In the genomic region with DNA sequence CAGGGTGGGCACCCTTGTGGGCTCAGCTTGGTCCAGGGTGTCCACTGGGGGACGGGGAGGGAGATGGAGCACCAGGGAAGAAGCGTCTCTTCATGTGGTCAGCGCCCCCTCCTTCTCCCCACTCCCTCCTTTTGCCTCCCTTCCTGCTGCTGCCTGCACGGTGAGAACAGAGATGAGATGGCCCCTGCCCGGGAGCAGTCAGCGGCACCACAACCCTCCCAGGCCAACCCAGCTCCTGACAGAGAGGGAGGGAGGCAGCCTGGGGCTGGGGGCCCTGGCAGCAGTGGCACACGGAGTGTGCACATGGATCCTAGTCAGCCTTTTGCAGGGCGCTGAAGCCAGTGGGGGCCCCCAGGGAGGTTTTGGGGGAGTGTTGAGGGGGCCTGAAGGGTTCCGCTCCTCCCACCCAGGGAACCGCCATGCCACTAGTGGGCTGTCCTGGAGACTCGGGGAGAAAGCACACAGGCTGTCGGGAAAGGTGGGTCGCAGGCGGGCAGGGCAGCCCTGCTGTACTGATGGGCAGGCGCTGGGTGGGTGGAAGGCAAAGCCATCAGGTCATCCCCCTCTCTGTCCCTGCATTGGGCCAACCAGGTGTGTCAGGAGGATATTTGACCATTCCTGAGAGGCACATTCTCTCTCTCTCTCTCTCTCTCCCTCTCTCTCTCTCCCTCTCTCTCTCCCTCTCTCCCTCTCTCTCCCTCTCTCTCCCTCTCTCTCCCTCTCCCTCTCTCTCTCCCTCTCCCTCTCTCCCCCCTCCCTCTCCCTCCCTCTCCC, we compare ENCODE assay signal across 9 cellular contexts.
DNase-seq lines count a peak whose midpoint lies in the region; ATAC-seq and TF ChIP-seq lines count a peak whose summit lies in the region.
"Had no signal": no experiment of that assay in that cellular context is flagged by ENCODE, and none has a peak within 500 bp of the region (broad histone marks: within the 10 kb centered on the region; RNA-seq: fewer than 3 reads in every experiment).

No MANE protein-coding gene starts in this region.

- H3K4me1 Mint-ChIP-seq in GM23338, result peaks cover 4% of the 10 kb centered on the region; the same call in 2 of the 3 replicates
- peaks cover 12% of the 10 kb centered on the region for H3K4me1 Mint-ChIP-seq in chondrocyte (ENCODE audit: low read depth)
- H3K4me1 Mint-ChIP-seq in natural killer cell treated with Interleukin-12 subunit alpha and Interleukin-12 subunit beta and Interleukin-15 and Interleukin-18, amount 100 ng/mL, for 72 hours (ENCODE audit: low read depth in 2 of 2), result peaks cover 2 to 4% of the 10 kb centered on the region in 2 donors

- H3K9me2 ChIP-seq in GM23338 (ENCODE audit: insufficient read depth), result no peaks in the 10 kb centered on the region

- H3K9me3 Mint-ChIP-seq in GM23338 (peaks cover 8% of the 10 kb centered on the region; the same call in 2 of the 3 replicates), chondrocyte (ENCODE audit: low read depth) (no peaks in the 10 kb centered on the region)
- no peaks in the 10 kb centered on the region for H3K9me3 Mint-ChIP-seq in natural killer cell treated with Interleukin-12 subunit alpha and Interleukin-12 subunit beta and Interleukin-15 and Interleukin-18, amount 100 ng/mL, for 72 hours

- H3K79me2 ChIP-seq in GM23338 (replicated peaks; ENCODE audit: insufficient read depth), result no peaks in the 10 kb centered on the region

- TF ChIP-seq CTCF in BE2C (IDR thresholded peaks at IDR 0.05; ENCODE audit: low read depth, low read length), result no peak
- no peak for TF ChIP-seq CTCF in GM23338 (conservative IDR thresholded peaks at IDR 0.05; ENCODE audit: low read depth in 2 of 2)
- TF ChIP-seq CTCF in chondrocyte (IDR thresholded peaks at IDR 0.05), result no peak

- H2AFZ ChIP-seq in GM23338, result no peak overlapping the region

- H3F3A ChIP-seq in GM23338 (replicated peaks; ENCODE audit: low read depth), result 0 out of 2 replicates have a peak, but pooled peaks cover 2% of the 10 kb centered on the region

- no peaks in the 10 kb centered on the region for H3K4me1 ChIP-seq in BE2C
- peaks cover 17% of the 10 kb centered on the region for H3K4me1 ChIP-seq in GM23338 (ENCODE audit: insufficient read depth)

- H3K4me3 ChIP-seq in BE2C (ENCODE audit: low read depth, low read length) (no peak overlapping the region), GM23338 (peak overlapping the region; percentile 23; the same call in 1 of the 2 replicates)

- no peak; the same call in 2 of the 3 replicates for ATAC-seq in GM23338
- no peak for ATAC-seq in natural killer cell treated with Interleukin-12 subunit alpha and Interleukin-12 subunit beta and Interleukin-15 and Interleukin-18, amount 100 ng/mL, for 72 hours
- no peak for ATAC-seq in GM21619 (IDR thresholded peaks at IDR 0.05; ENCODE audit: unreplicated experiment)

- peak overlapping the region; percentile 71 for H3K4me2 ChIP-seq in GM23338

- DNase-seq in BE2C (peak; percentile 8), GM23338 (ENCODE audit: low spot score) (no peak), chondrocyte (ENCODE audit: low spot score) (peak; percentile 78), NCI-H1694 (lab: John Stamatoyannopoulos, UW) (no peak), activated gamma-delta T cell (lab: John Stamatoyannopoulos, UW) (no peak), NK-92 (lab: John Stamatoyannopoulos, UW; ENCODE audit: unreplicated experiment) (no peak)
- DNase-seq in natural killer cell treated with Interleukin-12 subunit alpha and Interleukin-12 subunit beta and Interleukin-15 and Interleukin-18, amount 100 ng/mL, for 72 hours (ENCODE audit: low spot score), result peak; percentile 54
- DNase-seq: SIG-M5 had no signal

- peaks cover 55% of the 10 kb centered on the region for H3K27me3 ChIP-seq in BE2C
- H3K27me3 ChIP-seq in GM23338 (ENCODE audit: insufficient read depth), result peaks cover 52% of the 10 kb centered on the region

- H3K36me3 ChIP-seq in BE2C (no peaks in the 10 kb centered on the region), GM23338 (ENCODE audit: insufficient read depth) (no peaks in the 10 kb centered on the region)

- H3K9me3 ChIP-seq in BE2C, result no peaks in the 10 kb centered on the region

- H3K27me3 Mint-ChIP-seq in GM23338 (ENCODE audit: insufficient read depth, low read depth, poor library complexity) (peaks cover 39% of the 10 kb centered on the region), chondrocyte (ENCODE audit: low read depth) (peaks cover 4% of the 10 kb centered on the region)
- no peaks in the 10 kb centered on the region for H3K27me3 Mint-ChIP-seq in natural killer cell treated with Interleukin-12 subunit alpha and Interleukin-12 subunit beta and Interleukin-15 and Interleukin-18, amount 100 ng/mL, for 72 hours

- H3K36me3 Mint-ChIP-seq in GM23338 (ENCODE audit: low read depth), result no peaks in the 10 kb centered on the region
- no peaks in the 10 kb centered on the region for H3K36me3 Mint-ChIP-seq in chondrocyte (ENCODE audit: low read depth)
- H3K36me3 Mint-ChIP-seq in natural killer cell treated with Interleukin-12 subunit alpha and Interleukin-12 subunit beta and Interleukin-15 and Interleukin-18, amount 100 ng/mL, for 72 hours, result no peaks in the 10 kb centered on the region

- H3K4me3 Mint-ChIP-seq in GM23338, result no peak overlapping the region
- no peak overlapping the region for H3K4me3 Mint-ChIP-seq in chondrocyte (ENCODE audit: unreplicated experiment)
- H3K4me3 Mint-ChIP-seq in natural killer cell treated with Interleukin-12 subunit alpha and Interleukin-12 subunit beta and Interleukin-15 and Interleukin-18, amount 100 ng/mL, for 72 hours, result peak overlapping the region; percentile 81

- H3K27ac ChIP-seq in GM23338 (ENCODE audit: low read depth), result no peak overlapping the region

- no peaks in the 10 kb centered on the region for H4K20me1 ChIP-seq in GM23338 (replicated peaks; ENCODE audit: insufficient read depth)

- H3K27ac Mint-ChIP-seq in GM23338, result no peak overlapping the region
- H3K27ac Mint-ChIP-seq in chondrocyte (ENCODE audit: unreplicated experiment), result no peak overlapping the region
- peak overlapping the region; percentile 73 to 78 for H3K27ac Mint-ChIP-seq in natural killer cell treated with Interleukin-12 subunit alpha and Interleukin-12 subunit beta and Interleukin-15 and Interleukin-18, amount 100 ng/mL, for 72 hours

TF ChIP-seq in GM23338, 12 proteins besides CTCF, POLR2A, EP300 and RAD21 (continues in another document):
- TF ChIP-seq ZNF331 (CRISPR knock-in tag; IDR thresholded peaks at IDR 0.05; ENCODE audit: low read depth) (no peak), JUNB (IDR thresholded peaks at IDR 0.05; ENCODE audit: unreplicated experiment) (no peak), STAT1 (IDR thresholded peaks at IDR 0.05; ENCODE audit: unreplicated experiment) (no peak), CREB1 (CRISPR knock-in tag; IDR thresholded peaks at IDR 0.05; ENCODE audit: low read depth) (no peak)
- TF ChIP-seq, protein P1, sequence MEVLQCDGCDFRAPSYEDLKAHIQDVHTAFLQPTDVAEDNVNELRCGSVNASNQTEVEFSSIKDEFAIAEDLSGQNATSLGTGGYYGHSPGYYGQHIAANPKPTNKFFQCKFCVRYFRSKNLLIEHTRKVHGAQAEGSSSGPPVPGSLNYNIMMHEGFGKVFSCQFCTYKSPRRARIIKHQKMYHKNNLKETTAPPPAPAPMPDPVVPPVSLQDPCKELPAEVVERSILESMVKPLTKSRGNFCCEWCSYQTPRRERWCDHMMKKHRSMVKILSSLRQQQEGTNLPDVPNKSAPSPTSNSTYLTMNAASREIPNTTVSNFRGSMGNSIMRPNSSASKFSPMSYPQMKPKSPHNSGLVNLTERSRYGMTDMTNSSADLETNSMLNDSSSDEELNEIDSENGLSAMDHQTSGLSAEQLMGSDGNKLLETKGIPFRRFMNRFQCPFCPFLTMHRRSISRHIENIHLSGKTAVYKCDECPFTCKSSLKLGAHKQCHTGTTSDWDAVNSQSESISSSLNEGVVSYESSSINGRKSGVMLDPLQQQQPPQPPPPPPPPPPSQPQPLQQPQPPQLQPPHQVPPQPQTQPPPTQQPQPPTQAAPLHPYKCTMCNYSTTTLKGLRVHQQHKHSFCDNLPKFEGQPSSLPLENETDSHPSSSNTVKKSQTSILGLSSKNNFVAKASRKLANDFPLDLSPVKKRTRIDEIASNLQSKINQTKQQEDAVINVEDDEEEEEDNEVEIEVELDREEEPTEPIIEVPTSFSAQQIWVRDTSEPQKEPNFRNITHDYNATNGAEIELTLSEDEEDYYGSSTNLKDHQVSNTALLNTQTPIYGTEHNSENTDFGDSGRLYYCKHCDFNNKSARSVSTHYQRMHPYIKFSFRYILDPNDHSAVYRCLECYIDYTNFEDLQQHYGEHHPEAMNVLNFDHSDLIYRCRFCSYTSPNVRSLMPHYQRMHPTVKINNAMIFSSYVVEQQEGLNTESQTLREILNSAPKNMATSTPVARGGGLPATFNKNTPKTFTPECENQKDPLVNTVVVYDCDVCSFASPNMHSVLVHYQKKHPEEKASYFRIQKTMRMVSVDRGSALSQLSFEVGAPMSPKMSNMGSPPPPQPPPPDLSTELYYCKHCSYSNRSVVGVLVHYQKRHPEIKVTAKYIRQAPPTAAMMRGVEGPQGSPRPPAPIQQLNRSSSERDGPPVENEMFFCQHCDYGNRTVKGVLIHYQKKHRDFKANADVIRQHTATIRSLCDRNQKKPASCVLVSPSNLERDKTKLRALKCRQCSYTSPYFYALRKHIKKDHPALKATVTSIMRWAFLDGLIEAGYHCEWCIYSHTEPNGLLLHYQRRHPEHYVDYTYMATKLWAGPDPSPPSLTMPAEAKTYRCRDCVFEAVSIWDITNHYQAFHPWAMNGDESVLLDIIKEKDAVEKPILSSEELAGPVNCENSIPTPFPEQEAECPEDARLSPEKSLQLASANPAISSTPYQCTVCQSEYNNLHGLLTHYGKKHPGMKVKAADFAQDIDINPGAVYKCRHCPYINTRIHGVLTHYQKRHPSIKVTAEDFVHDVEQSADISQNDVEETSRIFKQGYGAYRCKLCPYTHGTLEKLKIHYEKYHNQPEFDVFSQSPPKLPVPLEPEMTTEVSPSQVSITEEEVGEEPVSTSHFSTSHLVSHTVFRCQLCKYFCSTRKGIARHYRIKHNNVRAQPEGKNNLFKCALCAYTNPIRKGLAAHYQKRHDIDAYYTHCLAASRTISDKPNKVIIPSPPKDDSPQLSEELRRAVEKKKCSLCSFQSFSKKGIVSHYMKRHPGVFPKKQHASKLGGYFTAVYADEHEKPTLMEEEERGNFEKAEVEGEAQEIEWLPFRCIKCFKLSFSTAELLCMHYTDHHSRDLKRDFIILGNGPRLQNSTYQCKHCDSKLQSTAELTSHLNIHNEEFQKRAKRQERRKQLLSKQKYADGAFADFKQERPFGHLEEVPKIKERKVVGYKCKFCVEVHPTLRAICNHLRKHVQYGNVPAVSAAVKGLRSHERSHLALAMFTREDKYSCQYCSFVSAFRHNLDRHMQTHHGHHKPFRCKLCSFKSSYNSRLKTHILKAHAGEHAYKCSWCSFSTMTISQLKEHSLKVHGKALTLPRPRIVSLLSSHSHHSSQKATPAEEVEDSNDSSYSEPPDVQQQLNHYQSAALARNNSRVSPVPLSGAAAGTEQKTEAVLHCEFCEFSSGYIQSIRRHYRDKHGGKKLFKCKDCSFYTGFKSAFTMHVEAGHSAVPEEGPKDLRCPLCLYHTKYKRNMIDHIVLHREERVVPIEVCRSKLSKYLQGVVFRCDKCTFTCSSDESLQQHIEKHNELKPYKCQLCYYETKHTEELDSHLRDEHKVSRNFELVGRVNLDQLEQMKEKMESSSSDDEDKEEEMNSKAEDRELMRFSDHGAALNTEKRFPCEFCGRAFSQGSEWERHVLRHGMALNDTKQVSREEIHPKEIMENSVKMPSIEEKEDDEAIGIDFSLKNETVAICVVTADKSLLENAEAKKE (CRISPR knock-in tag; IDR thresholded peaks at IDR 0.05), result no peak

Comparison
In these comparisons a context has a peak if more than half of its experiments do, and no peak if none do; other contexts are left out.
1. DNase-seq: peak in BE2C (single experiment), chondrocyte (single experiment) and natural killer cell treated with Interleukin-12 subunit alpha and Interleukin-12 subunit beta and Interleukin-15 and Interleukin-18, amount 100 ng/mL, for 72 hours (single experiment); none in GM23338 (single experiment), NCI-H1694 (single experiment), activated gamma-delta T cell (single experiment) and NK-92 (single experiment).
2. H3K27ac Mint-ChIP-seq: peak in natural killer cell treated with Interleukin-12 subunit alpha and Interleukin-12 subunit beta and Interleukin-15 and Interleukin-18, amount 100 ng/mL, for 72 hours (2 of 2); none in GM23338 (single experiment) and chondrocyte (single experiment).